ENCODE assay signal across 8 cellular contexts in the genomic region with DNA sequence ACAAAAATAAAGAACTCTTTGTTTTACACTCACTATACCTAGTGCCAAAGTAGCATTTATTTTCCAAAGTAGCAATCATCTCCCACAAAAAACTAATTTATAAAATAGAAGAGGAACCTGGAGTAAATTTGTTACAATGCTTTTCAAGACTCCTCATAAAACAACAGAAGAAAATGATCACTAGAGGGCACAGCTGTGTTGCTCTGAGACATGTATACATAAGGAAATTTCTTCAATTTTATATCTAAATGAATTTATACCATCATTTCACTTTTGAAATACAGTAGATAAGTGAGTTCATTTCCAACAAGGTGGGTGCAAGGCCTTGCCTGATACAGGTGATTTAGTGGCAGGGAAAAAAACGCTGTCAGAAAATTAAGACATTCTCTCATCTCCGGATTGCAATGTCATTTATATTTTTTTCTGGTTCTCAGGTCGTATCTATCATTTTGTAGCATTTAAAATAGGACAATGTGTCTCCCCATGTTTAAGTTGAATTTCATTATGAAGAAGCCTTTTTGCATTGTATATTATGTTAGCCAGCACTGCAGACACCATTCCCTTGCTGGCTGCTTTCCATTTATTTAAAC. TPM values are rescaled to one million over a fixed set of nuclear protein-coding genes. Genes with fewer than 3 reads are reported as not detected.
DNase-seq lines count a peak whose midpoint lies in the region; ATAC-seq and TF ChIP-seq lines count a peak whose summit lies in the region.

No MANE protein-coding gene starts in this region.

- POLR2A ChIA-PET in RWPE1 (lab: Yijun Ruan, JAX; ENCODE audit: low non-redundant PET), result no interaction called here

- H3K9me3 ChIP-seq in left ventricle myocardium inferior (replicated peaks) (no peaks in the 10 kb centered on the region), uterus (no peaks in the 10 kb centered on the region)

- TF ChIP-seq CTCF in left ventricle myocardium inferior (IDR thresholded peaks at IDR 0.05; ENCODE audit: borderline replicate concordance) (peak; percentile 54), RWPE1 (conservative IDR thresholded peaks at IDR 0.05; ENCODE audit: low read depth) (peak; percentile 55), uterus (IDR thresholded peaks at IDR 0.05) (peak; percentile 20 to 35 (median 24))

- ATAC-seq in left cardiac atrium (no peak), HG03159 (IDR thresholded peaks at IDR 0.05; ENCODE audit: unreplicated experiment) (no peak), GM18520 (IDR thresholded peaks at IDR 0.05; ENCODE audit: unreplicated experiment) (no peak), HG02970 (IDR thresholded peaks at IDR 0.05; ENCODE audit: low FRiP score, unreplicated experiment) (no peak)

- no peak for DNase-seq in left ventricle myocardium inferior
- no peak for DNase-seq in left cardiac atrium
- DNase-seq in RWPE1 (ENCODE audit: low spot score), result peak; percentile 20
- peak; percentile 10 for DNase-seq in globus pallidus (ENCODE audit: low spot score)
- DNase-seq in uterus, result no peak

- H3K36me3 ChIP-seq in left ventricle myocardium inferior, result no peaks in the 10 kb centered on the region
- H3K36me3 ChIP-seq in uterus, result no peaks in the 10 kb centered on the region

- CTCF ChIA-PET in RWPE1 (lab: Yijun Ruan, JAX), result interaction anchor here (0.7 to 1.2 kb wide), 2 partner anchors 158 to 1227 kb away, joined by 3 to 6 read pairs; no protein-coding TSS in a partner anchor

- no peaks in the 10 kb centered on the region for H3K27me3 ChIP-seq in left ventricle myocardium inferior (ENCODE audit: low read depth)
- no peaks in the 10 kb centered on the region for H3K27me3 ChIP-seq in uterus

- no peak for TF ChIP-seq POLR2A in uterus (IDR thresholded peaks at IDR 0.05)

- intact Hi-C loops in left ventricle myocardium inferior (cut with micrococcal nuclease), result loop anchor here (10.0 kb wide), 1 partner anchor 159 kb away; no protein-coding TSS in a partner anchor
- intact Hi-C loops in left cardiac atrium (cut with DNase I), result loop anchor here (5.0 to 10.0 kb wide), 2 partner anchors 156 to 159 kb away; no protein-coding TSS in a partner anchor
- intact Hi-C loops in uterus (cut with DNase I; ENCODE audit: low total_unique reads), result no loop called here

- no peak overlapping the region for H3K27ac ChIP-seq in left ventricle myocardium inferior (replicated peaks)
- H3K27ac ChIP-seq in RWPE1, result no peak overlapping the region
- no peak overlapping the region for H3K27ac ChIP-seq in uterus

- H3K4me3 ChIP-seq in left ventricle myocardium inferior (no peak overlapping the region), uterus (no peak overlapping the region)

- no peaks in the 10 kb centered on the region for H3K4me1 ChIP-seq in left ventricle myocardium inferior
- no peaks in the 10 kb centered on the region for H3K4me1 ChIP-seq in uterus

RNA-seq across cellular contexts. Expression of a gene that starts 25.3 kb away (rescaled TPM):
- 1.2 TPM for total RNA-seq in left ventricle myocardium inferior
- 1 to 10 TPM; 5.2 to 5.6 TPM for total RNA-seq in left cardiac atrium
- 10 to 100 TPM; 13.5 to 43.5 (median 16.6) TPM for total RNA-seq in uterus

Comparison
In these comparisons a context has a peak if more than half of its experiments do, and no peak if none do; other contexts are left out.
1. DNase-seq: peak in RWPE1 (single experiment) and globus pallidus (single experiment); none in left ventricle myocardium inferior (single experiment), left cardiac atrium (single experiment) and uterus (0 of 2).
2. Peak in every context shown above with its lines, with median percentiles within 50 percentile points of each other: CTCF ChIP-seq.